In genomic region chr17:2916362-2916928, GRCh38 we compare ENCODE assay signal across 21 cellular contexts.
"Had no signal": no experiment of that assay in that cellular context is flagged by ENCODE, and none has a peak within 500 bp of the region (broad histone marks: within the 10 kb centered on the region; RNA-seq: fewer than 3 reads in every experiment).

No MANE protein-coding gene starts in this region.

- H3K4me3 ChIP-seq: breast epithelium, SJCRH30 had no signal

- H3K27ac ChIP-seq: breast epithelium, SJCRH30, VCaP had no signal

- H3K27me3 ChIP-seq: breast epithelium, SJCRH30 had no signal

- H3K4me1 Mint-ChIP-seq: activated CD4-positive, alpha-beta T cell treated with anti-CD3 and anti-CD28 coated beads for 36 hours; activated naive CD4-positive, alpha-beta T cell treated with anti-CD3 and anti-CD28 coated beads, Interleukin-2, amount 50 U/mL, for 24 hours had no signal

- H3K9ac ChIP-seq: SK-N-SH had no signal

- H3K9me3 Mint-ChIP-seq: activated naive CD4-positive, alpha-beta T cell treated with anti-CD3 and anti-CD28 coated beads, Interleukin-2, amount 50 U/mL, for 24 hours had no signal

- H3K4me2 ChIP-seq: SK-N-SH had no signal

- H3K36me3 ChIP-seq: breast epithelium, SJCRH30 had no signal

- H3K27ac Mint-ChIP-seq: activated CD4-positive, alpha-beta T cell treated with anti-CD3 and anti-CD28 coated beads for 36 hours; activated CD8-positive, alpha-beta T cell treated with anti-CD3 and anti-CD28 coated beads, Interleukin-2, amount 10 ng/mL, durations not matched to agents 7 days and 5 days; activated naive CD4-positive, alpha-beta T cell treated with anti-CD3 and anti-CD28 coated beads, Interleukin-2, amount 50 U/mL, for 24 hours had no signal

- H3K27me3 Mint-ChIP-seq: activated CD4-positive, alpha-beta T cell treated with anti-CD3 and anti-CD28 coated beads for 36 hours; activated naive CD4-positive, alpha-beta T cell treated with anti-CD3 and anti-CD28 coated beads, Interleukin-2, amount 50 U/mL, for 24 hours had no signal

- H3K4me3 Mint-ChIP-seq: activated CD4-positive, alpha-beta T cell treated with anti-CD3 and anti-CD28 coated beads for 36 hours; activated CD8-positive, alpha-beta T cell treated with anti-CD3 and anti-CD28 coated beads, Interleukin-2, amount 10 ng/mL, durations not matched to agents 7 days and 5 days; activated naive CD4-positive, alpha-beta T cell treated with anti-CD3 and anti-CD28 coated beads, Interleukin-2, amount 50 U/mL, for 24 hours had no signal

- H3K9me3 ChIP-seq: breast epithelium, SJCRH30, SK-N-SH had no signal

- H3K4me1 ChIP-seq: breast epithelium, SJCRH30 had no signal

- ATAC-seq: activated CD4-positive, alpha-beta T cell treated with anti-CD3 and anti-CD28 coated beads for 36 hours; activated CD8-positive, alpha-beta T cell treated with anti-CD3 and anti-CD28 coated beads, Interleukin-2, amount 10 ng/mL, durations not matched to agents 7 days and 5 days had no signal

- DNase-seq: activated CD4-positive, alpha-beta T cell treated with anti-CD3 and anti-CD28 coated beads for 36 hours; activated CD4-positive, alpha-beta T cell treated with anti-CD3 and anti-CD28 coated beads, Interleukin-2, amount 50 U/mL, for 4 hours; activated CD8-positive, alpha-beta memory T cell treated with anti-CD3 and anti-CD28 coated beads, Interleukin-2, amount 50 U/mL, for 48 hours; activated CD8-positive, alpha-beta T cell treated with anti-CD3 and anti-CD28 coated beads, Interleukin-2, amount 10 ng/mL, durations not matched to agents 7 days and 5 days; activated T-cell treated with anti-CD3 and anti-CD28 coated beads, Interleukin-2, amount 50 U/mL, for 1 hour; aorta; KBM-7; NCI-H1092; NCI-H1417; NCI-H1930; NCI-H2171; NCI-H2227 treated with DMSO at 0.1 percent for 48 hours; NCI-H446 treated with DMSO at 0.1 percent for 48 hours; NCI-H524 treated with DMSO at 0.1 percent for 48 hours; NCI-H748 treated with DMSO at 0.1 percent for 48 hours; SJCRH30; SK-N-SH; T-helper 1 cell had no signal
